In the genomic region with DNA sequence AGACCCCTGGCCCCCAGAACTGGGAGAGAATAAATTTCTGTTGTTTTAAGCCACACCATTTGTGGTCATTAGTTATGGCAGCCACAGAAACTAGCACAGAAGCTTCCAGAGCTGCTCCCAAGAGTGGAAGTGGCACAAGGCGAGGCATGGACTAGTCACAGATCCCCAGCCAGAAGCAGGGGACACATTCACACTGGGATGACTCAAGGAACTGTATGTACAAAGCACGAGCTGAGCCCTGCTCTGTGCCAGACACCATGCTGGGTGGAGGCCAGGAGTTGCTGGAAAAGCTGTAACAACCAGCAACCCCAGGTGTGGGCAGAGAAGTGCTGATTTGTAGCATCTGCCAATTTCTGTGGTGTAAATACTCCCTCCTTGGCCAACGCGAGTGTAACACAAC, we compare ENCODE assay signal across 17 cellular contexts. TPM values are rescaled to one million over a fixed set of nuclear protein-coding genes. Genes with fewer than 3 reads are reported as not detected.
DNase-seq lines count a peak whose midpoint lies in the region; ATAC-seq and TF ChIP-seq lines count a peak whose summit lies in the region.
"Had no signal": no experiment of that assay in that cellular context is flagged by ENCODE, and none has a peak within 500 bp of the region (broad histone marks: within the 10 kb centered on the region; RNA-seq: fewer than 3 reads in every experiment).

No MANE protein-coding gene starts in this region.

- H3K36me3 ChIP-seq in heart left ventricle (no peaks in the 10 kb centered on the region), left ventricle myocardium inferior (no peaks in the 10 kb centered on the region)
- H3K36me3 ChIP-seq: BLaER1 had no signal

- no peak overlapping the region for H3K4me3 ChIP-seq in heart left ventricle
- no peak overlapping the region for H3K4me3 ChIP-seq in left ventricle myocardium inferior
- H3K4me3 ChIP-seq in choroid plexus epithelial cell (ENCODE audit: low read depth, low read length), result no peak overlapping the region
- H3K4me3 ChIP-seq: BLaER1, GM23338 had no signal

- intact Hi-C loops in heart left ventricle (cut with DNase I) (loop anchor here in 2 of 10 donors (5.0 kb wide), 1 partner anchor 33 kb away; no protein-coding TSS in a partner anchor), left ventricle myocardium inferior (cut with micrococcal nuclease) (no loop called here)

- DNase-seq in heart left ventricle (peak in 1 of 5 donors; percentile 69), left ventricle myocardium inferior (no peak), choroid plexus epithelial cell (ENCODE audit: low read depth) (peak; percentile 32), OCI-M1 (lab: John Stamatoyannopoulos, UW) (no peak), substantia nigra (lab: John Stamatoyannopoulos, UW) (no peak)
- DNase-seq in stimulated activated CD4-positive, alpha-beta T cell treated with anti-CD3 and anti-CD28 coated beads, Interleukin-4, amount 100 ng/mL, for 1 hour, result no peak
- DNase-seq: 8988T; AML-193; Caco-2; CD8-positive, alpha-beta memory T cell; DND-41; GF-D8; H7 had no signal

- no peak overlapping the region for H3K27ac ChIP-seq in heart left ventricle
- no peak overlapping the region for H3K27ac ChIP-seq in left ventricle myocardium inferior (replicated peaks)
- H3K27ac ChIP-seq in substantia nigra (ENCODE audit: low read depth, low read length, poor library complexity, severe bottlenecking), result no peak overlapping the region
- H3K27ac ChIP-seq: BLaER1 had no signal

- TF ChIP-seq POLR2A in heart left ventricle (IDR thresholded peaks at IDR 0.05), result no peak

- 85 to 94% (median 88%) methylated on average over 4 of the region's 4 CpGs for WGBS in heart left ventricle, 4 donors

- no peaks in the 10 kb centered on the region for H3K9me3 ChIP-seq in heart left ventricle
- H3K9me3 ChIP-seq in left ventricle myocardium inferior (replicated peaks), result no peaks in the 10 kb centered on the region
- H3K9me3 ChIP-seq: Caco-2 had no signal

- ATAC-seq in heart left ventricle, result peak in 3 of 4 donors; percentile 69 to 78 (median 76)
- peak; percentile 78 for ATAC-seq in esophagus mucosa
- ATAC-seq: GM23338 had no signal

- no peak for TF ChIP-seq CTCF in heart left ventricle (IDR thresholded peaks at IDR 0.05)
- TF ChIP-seq CTCF in left ventricle myocardium inferior (IDR thresholded peaks at IDR 0.05; ENCODE audit: borderline replicate concordance), result no peak
- no peak for TF ChIP-seq CTCF in choroid plexus epithelial cell (conservative IDR thresholded peaks at IDR 0.05; ENCODE audit: low read depth, low read length)

- H3K4me1 ChIP-seq in heart left ventricle, result peaks cover 0 to 14% (median 7%) of the 10 kb centered on the region in 12 donors
- H3K4me1 ChIP-seq in left ventricle myocardium inferior, result peaks cover 13% of the 10 kb centered on the region
- H3K4me1 ChIP-seq: BLaER1, Caco-2 had no signal

- no peaks in the 10 kb centered on the region for H3K27me3 ChIP-seq in heart left ventricle
- no peaks in the 10 kb centered on the region for H3K27me3 ChIP-seq in left ventricle myocardium inferior (ENCODE audit: low read depth)
- H3K27me3 ChIP-seq: BLaER1 had no signal

RNA-seq across cellular contexts. Expression of gene TCP10L, which starts 55.6 kb away (rescaled TPM):
- total RNA-seq in heart left ventricle (1 to 10 TPM in 8 of 9 donors, under 1 TPM in 1; 0.80 to 3.9 (median 2.2) TPM), left ventricle myocardium inferior (3.0 TPM), esophagus mucosa (not detected)
- polyA plus RNA-seq in heart left ventricle, result 1 to 10 TPM; 1.9 to 2.6 TPM
- total RNA-seq: Caco-2; CD8-positive, alpha-beta memory T cell; H7; HT-29 had no signal
